In genomic region chr2:113173563-113174368, GRCh38 we compare ENCODE assay signal across 8 cellular contexts. TPM values are rescaled to one million over a fixed set of nuclear protein-coding genes. Genes with fewer than 3 reads are reported as not detected.
DNase-seq lines count a peak whose midpoint lies in the region; ATAC-seq, FAIRE-seq and TF ChIP-seq lines count a peak whose summit lies in the region.

Gene PSD4 (plus strand): TSS chr2:113173971. CDS start chr2:113182457, 8,486 bp downstream.

- DNase-seq in GM12892 (ENCODE audit: insufficient read length): peak; percentile 89
- peak; percentile 92 for DNase-seq in NOMO-1 treated with DMSO at 0.1 percent for 48 hours (lab: John Stamatoyannopoulos, UW; ENCODE audit: unreplicated experiment)
- peak; percentile 81 for DNase-seq in activated T-cell treated with anti-CD3 and anti-CD28 coated beads, Interleukin-2, amount 50 U/mL, for 1 hour
- peak; percentile 50 for DNase-seq in islet precursor cell
- DNase-seq in stimulated activated CD4-positive, alpha-beta T cell treated with anti-CD3 and anti-CD28 coated beads, TNF-alpha, amount 100 ng/mL, for 48 hours (ENCODE audit: low read depth in 3 of 3): peak; percentile 71 to 87 (median 84)
- no peak for DNase-seq in DMS79 (lab: John Stamatoyannopoulos, UW)
- no peak for DNase-seq in NCI-H345 treated with DMSO at 0.1 percent for 48 hours (lab: John Stamatoyannopoulos, UW; ENCODE audit: unreplicated experiment)

- ATAC-seq in HG02678 (IDR thresholded peaks at IDR 0.05; ENCODE audit: unreplicated experiment): peak; percentile 79

- peak; percentile 95 for TF ChIP-seq POLR2A in GM12892 (IDR thresholded peaks at IDR 0.05; ENCODE audit: low read depth, low read length)

- peak; percentile 99 for FAIRE-seq in GM12892 (lab: Jason Lieb, UNC)

RNA-seq across cellular contexts. Expression of gene PSD4, which starts in this region (rescaled TPM):
- polyA plus RNA-seq in GM12892 (2012; ENCODE audit: missing spikeins): 34.7 TPM

Comparison
In these comparisons a context has a peak if more than half of its experiments do, and no peak if none do; other contexts are left out.
1. DNase-seq: peak in GM12892 (single experiment), NOMO-1 treated with DMSO at 0.1 percent for 48 hours (single experiment), activated T-cell treated with anti-CD3 and anti-CD28 coated beads, Interleukin-2, amount 50 U/mL, for 1 hour (single experiment), islet precursor cell (single experiment) and stimulated activated CD4-positive, alpha-beta T cell treated with anti-CD3 and anti-CD28 coated beads, TNF-alpha, amount 100 ng/mL, for 48 hours (3 of 3); none in DMS79 (single experiment) and NCI-H345 treated with DMSO at 0.1 percent for 48 hours (single experiment).